In genomic region chr14:91827746-91828145, GRCh38 we compare ENCODE assay signal across 27 cellular contexts.
"Had no signal": no experiment of that assay in that cellular context is flagged by ENCODE, and none has a peak within 500 bp of the region (broad histone marks: within the 10 kb centered on the region; RNA-seq: fewer than 3 reads in every experiment).

No MANE protein-coding gene starts in this region.

- H3K4me3 ChIP-seq: dorsolateral prefrontal cortex, esophagus muscularis mucosa, gastroesophageal sphincter, heart left ventricle, hepatocyte, lung, prostate gland, right atrium auricular region, sigmoid colon, testis, tibial artery had no signal

- H3K4me1 Mint-ChIP-seq: nephron progenitor cell had no signal

- H3K27ac ChIP-seq: dorsolateral prefrontal cortex, epithelial cell of prostate, esophagus muscularis mucosa, foreskin keratinocyte, gastroesophageal sphincter, heart left ventricle, hepatocyte, right atrium auricular region, sigmoid colon, testis, tibial artery had no signal

- H3K4me3 Mint-ChIP-seq: mesothelial cell of epicardium; naive thymus-derived CD8-positive, alpha-beta T cell; nephron progenitor cell; stimulated activated memory B cell treated with anti-CD40 and anti-IgM and Interleukin-4, amounts not matched to agents 10 μg/mL and 1 μg/mL and 100 μg/mL, for 72 hours; type B pancreatic cell had no signal

- DNase-seq: dorsolateral prefrontal cortex; effector CD4-positive, alpha-beta T cell; foreskin keratinocyte; heart left ventricle; kidney; mesenchymal stem cell; naive thymus-derived CD8-positive, alpha-beta T cell; nephron progenitor cell; nucleus accumbens; sigmoid colon; stimulated activated CD4-positive, alpha-beta T cell treated with anti-CD3 and anti-CD28 coated beads, Interleukin-2, amount 100 ng/mL, for 24 hours; stimulated activated CD4-positive, alpha-beta T cell treated with anti-CD3 and anti-CD28 coated beads, Interleukin-4, amount 100 ng/mL, for 24 hours; stimulated activated naive CD8-positive, alpha-beta T cell treated with anti-CD3 and anti-CD28 coated beads, Interleukin-15, Interleukin-2, amounts not matched to agents 100 U/mL and 50 U/mL, for 24 hours; substantia nigra; testis; tibial artery had no signal

- H3K27me3 ChIP-seq: esophagus muscularis mucosa, foreskin keratinocyte, gastroesophageal sphincter, hepatocyte, right atrium auricular region, sigmoid colon, testis, tibial artery had no signal

- H3K36me3 ChIP-seq: esophagus muscularis mucosa, gastroesophageal sphincter, heart left ventricle, prostate gland, right atrium auricular region, sigmoid colon had no signal

- H3K27ac Mint-ChIP-seq: mesothelial cell of epicardium; nephron progenitor cell; stimulated activated memory B cell treated with anti-CD40 and anti-IgM and Interleukin-4, amounts not matched to agents 10 μg/mL and 1 μg/mL and 100 μg/mL, for 72 hours; type B pancreatic cell had no signal

- ATAC-seq: foreskin keratinocyte; gastroesophageal sphincter; heart left ventricle; left lobe of liver; naive thymus-derived CD8-positive, alpha-beta T cell; stimulated activated memory B cell treated with anti-CD40 and anti-IgM and Interleukin-4, amounts not matched to agents 10 μg/mL and 1 μg/mL and 100 μg/mL, for 72 hours; stimulated activated naive CD8-positive, alpha-beta T cell treated with anti-CD3 and anti-CD28 coated beads, Interleukin-15, Interleukin-2, amounts not matched to agents 100 U/mL and 50 U/mL, for 24 hours had no signal

- H3K36me3 Mint-ChIP-seq: stimulated activated memory B cell treated with anti-CD40 and anti-IgM and Interleukin-4, amounts not matched to agents 10 μg/mL and 1 μg/mL and 100 μg/mL, for 72 hours had no signal

- H2AFZ ChIP-seq: hepatocyte had no signal

- H3K4me1 ChIP-seq: foreskin keratinocyte, gastroesophageal sphincter, prostate gland, right atrium auricular region, sigmoid colon, testis had no signal

- H3K27me3 Mint-ChIP-seq: naive thymus-derived CD8-positive, alpha-beta T cell; stimulated activated memory B cell treated with anti-CD40 and anti-IgM and Interleukin-4, amounts not matched to agents 10 μg/mL and 1 μg/mL and 100 μg/mL, for 72 hours had no signal

- H3K9me3 ChIP-seq: prostate gland, sigmoid colon, testis, tibial artery had no signal

- H3K4me2 ChIP-seq: hepatocyte had no signal
